In the genomic region with DNA sequence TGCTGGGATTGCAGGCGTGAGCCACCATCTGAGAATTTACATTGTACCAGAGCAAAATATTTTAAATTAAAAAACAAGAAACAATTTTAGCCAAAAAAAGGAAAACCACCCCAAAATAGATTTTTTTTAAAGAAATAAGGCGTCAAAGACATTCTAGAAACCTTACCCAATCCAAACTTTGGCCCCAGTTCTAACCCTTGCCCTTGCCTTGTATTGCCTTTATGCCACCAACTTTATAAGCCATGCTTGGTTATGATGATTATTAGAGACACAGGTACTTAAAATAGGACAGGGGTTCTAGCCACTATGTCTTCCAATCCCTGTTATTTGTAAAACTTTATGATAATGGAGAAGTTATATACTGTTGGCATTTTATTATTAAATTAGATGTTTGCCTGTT, we compare ENCODE assay signal across 6 cellular contexts.
"Had no signal": no experiment of that assay in that cellular context is flagged by ENCODE, and none has a peak within 500 bp of the region (broad histone marks: within the 10 kb centered on the region; RNA-seq: fewer than 3 reads in every experiment).

No MANE protein-coding gene starts in this region.

- H3K4me3 ChIP-seq: K562 had no signal

- DNase-seq: IMR-90, KBM-7, KG1 had no signal

- ATAC-seq: K562 had no signal

- H3K27ac ChIP-seq: HL-60 had no signal

- FAIRE-seq: HTR-8/SVneo, K562 had no signal
